ENCODE assay signal across 23 cellular contexts in genomic region chr10:122422266-122422980, GRCh38. TPM values are rescaled to one million over a fixed set of nuclear protein-coding genes. Genes with fewer than 3 reads are reported as not detected.
DNase-seq lines count a peak whose midpoint lies in the region; ATAC-seq and TF ChIP-seq lines count a peak whose summit lies in the region.
"Had no signal": no experiment of that assay in that cellular context is flagged by ENCODE, and none has a peak within 500 bp of the region (broad histone marks: within the 10 kb centered on the region; RNA-seq: fewer than 3 reads in every experiment).

No MANE protein-coding gene starts in this region.

- H3K27ac Mint-ChIP-seq in activated T-cell treated with anti-CD3 and anti-CD28 coated beads, Interleukin-2, amount 50 U/mL, for 72 hours = peak overlapping the region; percentile 48
- peak overlapping the region; percentile 76 for H3K27ac Mint-ChIP-seq in activated B cell treated with CpG ODN at 0.5 μM for 24 hours
- H3K27ac Mint-ChIP-seq: H9 had no signal

- peaks cover 0 to 25% of the 10 kb centered on the region in 2 donors for H3K36me3 ChIP-seq in gastroesophageal sphincter

- ATAC-seq in activated T-cell treated with anti-CD3 and anti-CD28 coated beads, Interleukin-2, amount 50 U/mL, for 72 hours (replicated peaks in 1 of 2) = peak; percentile 50 to 79
- peak; percentile 18 for ATAC-seq in activated B cell treated with CpG ODN at 0.5 μM for 24 hours (ENCODE audit: low read depth)
- no peak for ATAC-seq in gastroesophageal sphincter
- ATAC-seq in GM21447 (IDR thresholded peaks at IDR 0.05; ENCODE audit: unreplicated experiment) = no peak
- ATAC-seq in GM21786 (IDR thresholded peaks at IDR 0.05; ENCODE audit: unreplicated experiment) = no peak

- H3K4me3 Mint-ChIP-seq in activated T-cell treated with anti-CD3 and anti-CD28 coated beads, Interleukin-2, amount 50 U/mL, for 72 hours = peak overlapping the region in 1 of 2 donors; percentile 22
- H3K4me3 Mint-ChIP-seq in activated B cell treated with CpG ODN at 0.5 μM for 24 hours = peak overlapping the region; percentile 12
- H3K4me3 Mint-ChIP-seq: H9 had no signal

- POLR2A ChIA-PET in activated B cell treated with CpG ODN at 0.5 μM for 24 hours (lab: Charles Lee) = no interaction called here

- peaks cover 19 to 65% (median 19%) of the 10 kb centered on the region in 3 donors for H3K4me1 ChIP-seq in gastroesophageal sphincter
- H3K4me1 ChIP-seq: SJSA1 had no signal

- no peaks in the 10 kb centered on the region for H3K9me3 ChIP-seq in gastroesophageal sphincter
- H3K9me3 ChIP-seq: MG63, SJSA1 had no signal

- no peak for TF ChIP-seq CTCF in activated B cell treated with CpG ODN at 0.5 μM for 24 hours (IDR thresholded peaks at IDR 0.05)
- TF ChIP-seq CTCF in gastroesophageal sphincter (IDR thresholded peaks at IDR 0.05) = no peak

- no peak for TF ChIP-seq EP300 in gastroesophageal sphincter (IDR thresholded peaks at IDR 0.05)

- H3K27ac ChIP-seq in gastroesophageal sphincter = peak overlapping the region in 3 of 4 donors; percentile 52 to 79 (median 77)
- H3K27ac ChIP-seq: SJSA1 had no signal

- no peaks in the 10 kb centered on the region for H3K27me3 Mint-ChIP-seq in activated T-cell treated with anti-CD3 and anti-CD28 coated beads, Interleukin-2, amount 50 U/mL, for 72 hours (ENCODE audit: low read depth)
- H3K27me3 Mint-ChIP-seq in activated B cell treated with CpG ODN at 0.5 μM for 24 hours = no peaks in the 10 kb centered on the region

- no peak for TF ChIP-seq POLR2A in gastroesophageal sphincter (IDR thresholded peaks at IDR 0.05)

- H3K4me1 Mint-ChIP-seq in activated T-cell treated with anti-CD3 and anti-CD28 coated beads, Interleukin-2, amount 50 U/mL, for 72 hours (ENCODE audit: low read depth) = peaks cover 43% of the 10 kb centered on the region
- H3K4me1 Mint-ChIP-seq in activated B cell treated with CpG ODN at 0.5 μM for 24 hours = peaks cover 68% of the 10 kb centered on the region

- WGBS in gastroesophageal sphincter (ENCODE audit: low coverage in 1 of 2), 2 donors = 56 to 61% methylated on average over 5 of the region's 5 CpGs

- peak in 1 of 2 donors; percentile 18 for DNase-seq in activated T-cell treated with anti-CD3 and anti-CD28 coated beads, Interleukin-2, amount 50 U/mL, for 72 hours
- DNase-seq in activated T-cell treated with anti-CD3 and anti-CD28 coated beads, Interleukin-2, amount 50 U/mL, for 48 hours = no peak
- no peak for DNase-seq in activated B cell treated with CpG ODN at 0.5 μM for 24 hours
- peak; percentile 6 for DNase-seq in stimulated activated CD8-positive, alpha-beta memory T cell treated with anti-CD3 and anti-CD28 coated beads, Interleukin-12 subunit alpha, Interleukin-12 subunit beta, amount 100 ng/mL, for 4 hours (ENCODE audit: low read depth)
- DNase-seq in nucleus accumbens (lab: John Stamatoyannopoulos, UW) = no peak
- DNase-seq: amniotic stem cell; COR-L47; H9; mesendoderm; NCI-H1930; NCI-H526; occipital lobe; stimulated activated CD4-positive, alpha-beta T cell treated with anti-CD3 and anti-CD28 coated beads, Interleukin-4, amount 100 ng/mL, for 4 hours; stimulated activated naive CD4-positive, alpha-beta T cell had no signal

- H3K9me3 Mint-ChIP-seq in activated T-cell treated with anti-CD3 and anti-CD28 coated beads, Interleukin-2, amount 50 U/mL, for 72 hours = no peaks in the 10 kb centered on the region
- H3K9me3 Mint-ChIP-seq in activated B cell treated with CpG ODN at 0.5 μM for 24 hours = no peaks in the 10 kb centered on the region
- H3K9me3 Mint-ChIP-seq: H9 had no signal

- CTCF ChIA-PET in activated B cell treated with CpG ODN at 0.5 μM for 24 hours (lab: Charles Lee) = no interaction called here

- H3K36me3 Mint-ChIP-seq in activated T-cell treated with anti-CD3 and anti-CD28 coated beads, Interleukin-2, amount 50 U/mL, for 72 hours (ENCODE audit: insufficient read depth in 2 of 2) = peaks cover 0 to 12% of the 10 kb centered on the region in 2 donors
- H3K36me3 Mint-ChIP-seq in activated B cell treated with CpG ODN at 0.5 μM for 24 hours (ENCODE audit: low read depth) = peaks cover 51% of the 10 kb centered on the region

- intact Hi-C loops in activated B cell treated with CpG ODN at 0.5 μM for 24 hours (cut with micrococcal nuclease) = no loop called here

- H3K4me3 ChIP-seq in gastroesophageal sphincter = no peak overlapping the region
- H3K4me3 ChIP-seq: MG63, SJSA1 had no signal

- H3K27me3 ChIP-seq in gastroesophageal sphincter = no peaks in the 10 kb centered on the region
- H3K27me3 ChIP-seq: MG63, SJSA1 had no signal

RNA-seq across cellular contexts. Expression of gene ARMS2, which starts 32.0 kb away (rescaled TPM):
- total RNA-seq in activated T-cell treated with anti-CD3 and anti-CD28 coated beads, Interleukin-2, amount 50 U/mL, for 72 hours = not detected
- not detected in 2 replicates for total RNA-seq in activated B cell treated with CpG ODN at 0.5 μM for 24 hours
- not detected for total RNA-seq in gastroesophageal sphincter
- total RNA-seq: activated CD8-positive, alpha-beta memory T cell treated with anti-CD3 and anti-CD28 coated beads for 36 hours; glomerular endothelial cell; H9; occipital lobe; OCI-LY7; SJSA1; ureter had no signal

RNA-seq across cellular contexts. Expression of gene HTRA1, which starts 38.9 kb away (rescaled TPM):
- total RNA-seq in activated T-cell treated with anti-CD3 and anti-CD28 coated beads, Interleukin-2, amount 50 U/mL, for 72 hours = not detected
- total RNA-seq in activated B cell treated with CpG ODN at 0.5 μM for 24 hours (not detected in 2 replicates), gastroesophageal sphincter (100 to 1,000 TPM; 107 to 137 (median 111) TPM)
- total RNA-seq: activated CD8-positive, alpha-beta memory T cell treated with anti-CD3 and anti-CD28 coated beads for 36 hours; OCI-LY7 had no signal

RNA-seq across cellular contexts. Expression of gene PLEKHA1, which starts 47.9 kb away (rescaled TPM):
- total RNA-seq in activated T-cell treated with anti-CD3 and anti-CD28 coated beads, Interleukin-2, amount 50 U/mL, for 72 hours = 10 to 100 TPM in 1 of 2 donors, 1 to 10 TPM in 1; 8.7 to 14.8 TPM
- total RNA-seq in activated B cell treated with CpG ODN at 0.5 μM for 24 hours (11.8 and 12.8 TPM in 2 replicates), gastroesophageal sphincter (100 to 1,000 TPM in 2 of 4 donors, 10 to 100 TPM in 2; 62.1 to 125 (median 93.8) TPM)

Comparison
In these comparisons a context has a peak if more than half of its experiments do, and no peak if none do; other contexts are left out.
1. ATAC-seq: peak in activated T-cell treated with anti-CD3 and anti-CD28 coated beads, Interleukin-2, amount 50 U/mL, for 72 hours (2 of 2) and activated B cell treated with CpG ODN at 0.5 μM for 24 hours (single experiment); none in gastroesophageal sphincter (single experiment), GM21447 (single experiment) and GM21786 (single experiment).
2. RNA of gene HTRA1, which starts 38.9 kb away (total RNA-seq): 107 to 137 TPM in gastroesophageal sphincter; not detected in activated T-cell treated with anti-CD3 and anti-CD28 coated beads, Interleukin-2, amount 50 U/mL, for 72 hours and not detected in activated B cell treated with CpG ODN at 0.5 μM for 24 hours; every median in the first group is over 100 times any median in the second.